Comparison of ENCODE assay signal across 8 cellular contexts in genomic region chr5:149317281-149318048, GRCh38. TPM values are rescaled to one million over a fixed set of nuclear protein-coding genes. Genes with fewer than 3 reads are reported as not detected.
DNase-seq lines count a peak whose midpoint lies in the region; ATAC-seq and TF ChIP-seq lines count a peak whose summit lies in the region.

No MANE protein-coding gene starts in this region.

- intact Hi-C loops in left ventricle myocardium inferior (cut with micrococcal nuclease) (loop anchor here (10.0 kb wide), 1 partner anchor 53 kb away; no protein-coding TSS in a partner anchor), left cardiac atrium (cut with DNase I) (loop anchor here in 1 of 2 donors (5.0 kb wide), 1 partner anchor 50 kb away; no protein-coding TSS in a partner anchor), sigmoid colon (cut with DNase I) (loop anchor here (5.0 kb wide), 2 partner anchors 50 to 250 kb away; no protein-coding TSS in a partner anchor)
- intact Hi-C loops in activated CD4-positive, alpha-beta memory T cell treated with anti-CD3 and anti-CD28 coated beads for 36 hours (cut with micrococcal nuclease) = loop anchor here (1.0 to 5.0 kb wide), 5 partner anchors 27 to 245 kb away; partner anchors contain the start of gene GRPEL2

- H3K4me3 ChIP-seq in left ventricle myocardium inferior = no peak overlapping the region
- no peak overlapping the region for H3K4me3 ChIP-seq in HEK293 (ENCODE audit: low read depth, low read length)
- H3K4me3 ChIP-seq in fibroblast of villous mesenchyme (ENCODE audit: low read depth, low read length) = no peak overlapping the region
- H3K4me3 ChIP-seq in sigmoid colon = no peak overlapping the region

- H3K27me3 Mint-ChIP-seq in activated CD4-positive, alpha-beta memory T cell treated with anti-CD3 and anti-CD28 coated beads for 36 hours = no peaks in the 10 kb centered on the region

- no peaks in the 10 kb centered on the region for H3K9me3 Mint-ChIP-seq in activated CD4-positive, alpha-beta memory T cell treated with anti-CD3 and anti-CD28 coated beads for 36 hours

- no peak for ATAC-seq in left cardiac atrium

- H3K36me3 Mint-ChIP-seq in activated CD4-positive, alpha-beta memory T cell treated with anti-CD3 and anti-CD28 coated beads for 36 hours = no peaks in the 10 kb centered on the region

- H3K4me1 Mint-ChIP-seq in activated CD4-positive, alpha-beta memory T cell treated with anti-CD3 and anti-CD28 coated beads for 36 hours (ENCODE audit: low read depth) = peaks cover 1% of the 10 kb centered on the region

- H3K27ac ChIP-seq in left ventricle myocardium inferior (replicated peaks) (peak overlapping the region; percentile 78), HEK293 (ENCODE audit: extremely low read depth, low read depth, low read length) (no peak overlapping the region), sigmoid colon (peak overlapping the region in 3 of 4 donors; percentile 9 to 64 (median 40))

- H3K4me1 ChIP-seq in left ventricle myocardium inferior (peaks cover 50% of the 10 kb centered on the region), HEK293 (ENCODE audit: control insufficient read depth, insufficient read depth, low read length) (peaks cover 8% of the 10 kb centered on the region; the same call in 1 of the 2 replicates), sigmoid colon (peaks cover 0 to 24% (median 17%) of the 10 kb centered on the region in 4 donors)

- H3K27me3 ChIP-seq in left ventricle myocardium inferior (ENCODE audit: low read depth) (no peaks in the 10 kb centered on the region), sigmoid colon (no peaks in the 10 kb centered on the region)

- DNase-seq in left ventricle myocardium inferior = no peak
- no peak for DNase-seq in left cardiac atrium
- DNase-seq in NCI-H2196 (lab: John Stamatoyannopoulos, UW; ENCODE audit: unreplicated experiment) = peak; percentile 35
- DNase-seq in activated CD4-positive, alpha-beta memory T cell treated with anti-CD3 and anti-CD28 coated beads for 36 hours = peak; percentile 50
- peak; percentile 58 for DNase-seq in fibroblast of villous mesenchyme (ENCODE audit: low read depth)
- DNase-seq in sigmoid colon = no peak
- DNase-seq in NCI-H1048 (lab: John Stamatoyannopoulos, UW) = no peak

- H3K9me3 ChIP-seq in left ventricle myocardium inferior (replicated peaks) = no peaks in the 10 kb centered on the region
- H3K9me3 ChIP-seq in HEK293 (ENCODE audit: control insufficient read depth, insufficient read depth, low read depth, low read length) = no peaks in the 10 kb centered on the region
- no peaks in the 10 kb centered on the region for H3K9me3 ChIP-seq in sigmoid colon

- peak; percentile 71 for TF ChIP-seq CTCF in left ventricle myocardium inferior (IDR thresholded peaks at IDR 0.05; ENCODE audit: borderline replicate concordance)
- peak; percentile 59; the same call in 1 of the 2 replicates for TF ChIP-seq CTCF in HEK293 (tag by site-specific recombination; IDR thresholded peaks at IDR 0.05)
- TF ChIP-seq CTCF in fibroblast of villous mesenchyme (IDR thresholded peaks at IDR 0.05; ENCODE audit: insufficient read depth, low read depth, low read length) = peak; percentile 73
- TF ChIP-seq CTCF in sigmoid colon (IDR thresholded peaks at IDR 0.05) = peak; percentile 48 to 77 (median 68)

- CTCF ChIA-PET in HEK293 (lab: Yijun Ruan, JAX) = interaction anchor here (0.6 to 6.0 kb wide), 25 partner anchors 9 to 430 kb away, joined by 3 to 61 read pairs (median 4); partner anchors contain the start of gene PCYOX1L
- CTCF ChIA-PET in activated CD4-positive, alpha-beta memory T cell treated with anti-CD3 and anti-CD28 coated beads for 36 hours (lab: Charles Lee) = interaction anchor here (0.7 to 12.4 kb wide), 28 partner anchors 8 to 348 kb away, joined by 3 to 289 read pairs (median 4); partner anchors contain the start of genes ABLIM3 and PCYOX1L

- no peak overlapping the region for H3K4me3 Mint-ChIP-seq in activated CD4-positive, alpha-beta memory T cell treated with anti-CD3 and anti-CD28 coated beads for 36 hours

- H3K27ac Mint-ChIP-seq in activated CD4-positive, alpha-beta memory T cell treated with anti-CD3 and anti-CD28 coated beads for 36 hours = no peak overlapping the region

- 83 to 88% methylated on average over 14 of the region's 14 CpGs for WGBS in sigmoid colon, 2 donors

- no peak for TF ChIP-seq POLR2A in sigmoid colon (IDR thresholded peaks at IDR 0.05)

- POLR2A ChIA-PET in HEK293 (lab: Yijun Ruan, JAX) = interaction anchor here (0.6 to 1.9 kb wide), 2 partner anchors 28 to 41 kb away, joined by 3 to 5 read pairs; partner anchors contain the start of genes GRPEL2 and PCYOX1L
- POLR2A ChIA-PET in activated CD4-positive, alpha-beta memory T cell treated with anti-CD3 and anti-CD28 coated beads for 36 hours (lab: Charles Lee) = no interaction called here

- peaks cover 54% of the 10 kb centered on the region for H3K36me3 ChIP-seq in left ventricle myocardium inferior
- peaks cover 0 to 5% of the 10 kb centered on the region in 2 experiments; a peak in 1 of 3 replicates for H3K36me3 ChIP-seq in HEK293 (ENCODE audit: control insufficient read depth in 2 of 2, insufficient read depth in 1 of 2, low read length in 2 of 2)
- H3K36me3 ChIP-seq in sigmoid colon = no peaks in the 10 kb centered on the region

- no peak for TF ChIP-seq EP300 in sigmoid colon (IDR thresholded peaks at IDR 0.05)

TF ChIP-seq in HEK293, 187 proteins besides CTCF, POLR2A, EP300 and RAD21 (continues in another document):
- no peak for TF ChIP-seq ZNF335 (tag by site-specific recombination; conservative IDR thresholded peaks at IDR 0.05)
- TF ChIP-seq, protein P1, sequence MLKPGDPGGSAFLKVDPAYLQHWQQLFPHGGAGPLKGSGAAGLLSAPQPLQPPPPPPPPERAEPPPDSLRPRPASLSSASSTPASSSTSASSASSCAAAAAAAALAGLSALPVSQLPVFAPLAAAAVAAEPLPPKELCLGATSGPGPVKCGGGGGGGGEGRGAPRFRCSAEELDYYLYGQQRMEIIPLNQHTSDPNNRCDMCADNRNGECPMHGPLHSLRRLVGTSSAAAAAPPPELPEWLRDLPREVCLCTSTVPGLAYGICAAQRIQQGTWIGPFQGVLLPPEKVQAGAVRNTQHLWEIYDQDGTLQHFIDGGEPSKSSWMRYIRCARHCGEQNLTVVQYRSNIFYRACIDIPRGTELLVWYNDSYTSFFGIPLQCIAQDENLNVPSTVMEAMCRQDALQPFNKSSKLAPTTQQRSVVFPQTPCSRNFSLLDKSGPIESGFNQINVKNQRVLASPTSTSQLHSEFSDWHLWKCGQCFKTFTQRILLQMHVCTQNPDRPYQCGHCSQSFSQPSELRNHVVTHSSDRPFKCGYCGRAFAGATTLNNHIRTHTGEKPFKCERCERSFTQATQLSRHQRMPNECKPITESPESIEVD (tag by site-specific recombination; IDR thresholded peaks at IDR 0.05) = no peak
- TF ChIP-seq, protein P2, sequence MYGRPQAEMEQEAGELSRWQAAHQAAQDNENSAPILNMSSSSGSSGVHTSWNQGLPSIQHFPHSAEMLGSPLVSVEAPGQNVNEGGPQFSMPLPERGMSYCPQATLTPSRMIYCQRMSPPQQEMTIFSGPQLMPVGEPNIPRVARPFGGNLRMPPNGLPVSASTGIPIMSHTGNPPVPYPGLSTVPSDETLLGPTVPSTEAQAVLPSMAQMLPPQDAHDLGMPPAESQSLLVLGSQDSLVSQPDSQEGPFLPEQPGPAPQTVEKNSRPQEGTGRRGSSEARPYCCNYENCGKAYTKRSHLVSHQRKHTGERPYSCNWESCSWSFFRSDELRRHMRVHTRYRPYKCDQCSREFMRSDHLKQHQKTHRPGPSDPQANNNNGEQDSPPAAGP (tag by site-specific recombination; IDR thresholded peaks at IDR 0.05) = no peak
- no peak for TF ChIP-seq ZNF174 (tag by site-specific recombination; IDR thresholded peaks at IDR 0.05)
- no peak for TF ChIP-seq KLF16 (tag by site-specific recombination; IDR thresholded peaks at IDR 0.05)
- no peak for TF ChIP-seq ZNF510 (tag by site-specific recombination; IDR thresholded peaks at IDR 0.05; ENCODE audit: insufficient replicate concordance)
- TF ChIP-seq, protein P3, sequence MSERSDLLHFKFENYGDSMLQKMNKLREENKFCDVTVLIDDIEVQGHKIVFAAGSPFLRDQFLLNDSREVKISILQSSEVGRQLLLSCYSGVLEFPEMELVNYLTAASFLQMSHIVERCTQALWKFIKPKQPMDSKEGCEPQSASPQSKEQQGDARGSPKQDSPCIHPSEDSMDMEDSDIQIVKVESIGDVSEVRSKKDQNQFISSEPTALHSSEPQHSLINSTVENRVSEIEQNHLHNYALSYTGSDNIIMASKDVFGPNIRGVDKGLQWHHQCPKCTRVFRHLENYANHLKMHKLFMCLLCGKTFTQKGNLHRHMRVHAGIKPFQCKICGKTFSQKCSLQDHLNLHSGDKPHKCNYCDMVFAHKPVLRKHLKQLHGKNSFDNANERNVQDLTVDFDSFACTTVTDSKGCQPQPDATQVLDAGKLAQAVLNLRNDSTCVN (tag by site-specific recombination; optimal IDR thresholded peaks at IDR 0.05) = no peak
- no peak for TF ChIP-seq SCRT1 (tag by site-specific recombination; IDR thresholded peaks at IDR 0.05; ENCODE audit: borderline replicate concordance)
- no peak for TF ChIP-seq ZNF600 (tag by site-specific recombination; IDR thresholded peaks at IDR 0.05)
- no peak for TF ChIP-seq HOXD13 (CRISPR knock-in tag; IDR thresholded peaks at IDR 0.05; ENCODE audit: borderline replicate concordance)
- TF ChIP-seq ZNF677 (tag by site-specific recombination; IDR thresholded peaks at IDR 0.05) = no peak
- no peak for TF ChIP-seq SP7 (tag by site-specific recombination; IDR thresholded peaks at IDR 0.05)
- TF ChIP-seq SP2 (tag by site-specific recombination; IDR thresholded peaks at IDR 0.05) = no peak

RNA-seq across cellular contexts. Expression of gene GRPEL2, which starts 27.8 kb away (rescaled TPM):
- total RNA-seq in left ventricle myocardium inferior (7.6 TPM), left cardiac atrium (10 to 100 TPM in 1 of 2 donors, 1 to 10 TPM in 1; 8.7 to 15.4 TPM), fibroblast of villous mesenchyme (27.6 and 28.7 TPM in 2 replicates), sigmoid colon (10 to 100 TPM in 3 of 4 donors, 1 to 10 TPM in 1; 8.8 to 16.3 (median 12.9) TPM)
- total RNA-seq in activated CD4-positive, alpha-beta memory T cell treated with anti-CD3 and anti-CD28 coated beads for 36 hours = 10 to 100 TPM; 32.9 to 37.2 TPM
- polyA plus RNA-seq in sigmoid colon = 1 to 10 TPM; 2.5 to 8.7 (median 4.2) TPM

RNA-seq across cellular contexts. Expression of gene PCYOX1L, which starts 40.4 kb away (rescaled TPM):
- 3.2 TPM for total RNA-seq in left ventricle myocardium inferior
- 1 to 10 TPM; 5.2 to 5.4 TPM for total RNA-seq in left cardiac atrium
- total RNA-seq in activated CD4-positive, alpha-beta memory T cell treated with anti-CD3 and anti-CD28 coated beads for 36 hours = 10 to 100 TPM; 21.8 to 24.0 TPM
- total RNA-seq in fibroblast of villous mesenchyme = 6.4 and 11.7 TPM in 2 replicates
- 1 to 10 TPM; 2.5 to 3.9 (median 3.5) TPM for total RNA-seq in sigmoid colon
- 1 to 10 TPM in 2 of 3 donors, under 1 TPM in 1; 0.69 to 7.4 (median 1.2) TPM for polyA plus RNA-seq in sigmoid colon

RNA-seq across cellular contexts. Expression of gene AFAP1L1, which starts 45.8 kb away (rescaled TPM):
- total RNA-seq in left ventricle myocardium inferior (40.6 TPM), left cardiac atrium (10 to 100 TPM; 32.8 to 38.6 TPM), fibroblast of villous mesenchyme (10.8 and 11.9 TPM in 2 replicates), sigmoid colon (1 to 10 TPM; 5.6 to 8.6 (median 7.1) TPM)
- total RNA-seq in activated CD4-positive, alpha-beta memory T cell treated with anti-CD3 and anti-CD28 coated beads for 36 hours = not detected
- 1 to 10 TPM in 2 of 3 donors, under 1 TPM in 1; 0.23 to 4.2 (median 3.0) TPM for polyA plus RNA-seq in sigmoid colon

Comparison
In these comparisons a context has a peak if more than half of its experiments do, and no peak if none do; other contexts are left out.
1. DNase-seq: peak in NCI-H2196 (single experiment), activated CD4-positive, alpha-beta memory T cell treated with anti-CD3 and anti-CD28 coated beads for 36 hours (single experiment) and fibroblast of villous mesenchyme (single experiment); none in left ventricle myocardium inferior (single experiment), left cardiac atrium (single experiment), sigmoid colon (single experiment) and NCI-H1048 (single experiment).
2. RNA of gene AFAP1L1, which starts 45.8 kb away (total RNA-seq): 40.6 TPM in left ventricle myocardium inferior (single experiment), 32.8 to 38.6 TPM in left cardiac atrium, 10.8 to 11.9 TPM in fibroblast of villous mesenchyme and 5.6 to 8.6 TPM in sigmoid colon; not detected in activated CD4-positive, alpha-beta memory T cell treated with anti-CD3 and anti-CD28 coated beads for 36 hours; every median in the first group is over 4 times any median in the second.
3. Peak in every context shown above with its lines, with median percentiles within 50 percentile points of each other: CTCF ChIP-seq.